31 cellular contexts compared by ENCODE assay signal in the genomic region with DNA sequence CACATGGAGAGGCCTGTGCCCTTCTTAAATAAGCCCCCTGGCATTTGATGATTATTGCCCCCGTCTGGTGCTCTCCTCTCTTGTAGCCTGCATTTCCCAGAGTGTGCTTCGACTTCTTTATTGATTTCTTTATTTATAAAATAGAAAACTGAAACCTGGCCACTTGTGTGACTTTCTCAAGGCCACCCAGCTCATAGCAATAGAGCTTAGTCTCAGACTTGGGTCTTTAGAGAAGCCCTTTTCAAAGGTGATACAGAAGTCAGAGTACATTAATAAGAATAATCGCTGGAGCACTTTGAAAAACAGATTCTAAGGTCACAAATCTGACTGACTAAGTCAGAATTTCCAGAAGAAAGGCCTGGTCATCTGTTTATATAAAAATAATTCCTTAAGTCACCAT.
"Had no signal": no experiment of that assay in that cellular context is flagged by ENCODE, and none has a peak within 500 bp of the region (broad histone marks: within the 10 kb centered on the region; RNA-seq: fewer than 3 reads in every experiment).

No MANE protein-coding gene starts in this region.

- H3K4me1 Mint-ChIP-seq: activated T-helper 17 cell treated with anti-CD3 and anti-CD28 coated beads, Interleukin-2, amount 50 U/mL, for 72 hours had no signal

- H3K36me3 ChIP-seq: adrenal gland, brain microvascular endothelial cell, WERI-Rb-1 had no signal

- H3K27ac ChIP-seq: brain microvascular endothelial cell, epithelial cell of prostate, WERI-Rb-1 had no signal

- H3K4me3 ChIP-seq: adrenal gland, coronary artery, dorsolateral prefrontal cortex had no signal

- DNase-seq: activated B cell treated with CpG ODN at 0.5 μM for 24 hours; activated CD4-positive, alpha-beta T cell treated with anti-CD3 and anti-CD28 coated beads for 48 hours; activated CD4-positive, alpha-beta T cell treated with anti-CD3 and anti-CD28 coated beads, Interleukin-2, amount 50 U/mL, for 1 hour; activated CD4-positive, alpha-beta T cell treated with anti-CD3 and anti-CD28 coated beads, Interleukin-2, amount 50 U/mL, for 48 hours; activated CD8-positive, alpha-beta memory T cell treated with anti-CD3 and anti-CD28 coated beads for 24 hours; activated CD8-positive, alpha-beta T cell treated with anti-CD3 and anti-CD28 coated beads for 36 hours; activated effector memory CD4-positive, alpha-beta T cell treated with anti-CD3 and anti-CD28 coated beads, Interleukin-2, amount 50 U/mL, for 16 hours; activated naive CD4-positive, alpha-beta T cell treated with anti-CD3 and anti-CD28 coated beads for 36 hours; activated naive CD8-positive, alpha-beta T cell treated with anti-CD3 and anti-CD28 coated beads for 36 hours; activated naive CD8-positive, alpha-beta T cell treated with anti-CD3 and anti-CD28 coated beads, Interleukin-2, amount 50 U/mL, for 24 hours; activated T-cell treated with anti-CD3 and anti-CD28 coated beads, Interleukin-2, amount 50 U/mL, for 4 hours; adrenal gland; amygdala; aorta; brain microvascular endothelial cell; dorsolateral prefrontal cortex; effector memory CD4-positive, alpha-beta T cell; endodermal cell; foreskin fibroblast; T-helper 1 cell; T-helper 17 cell; T1000; WERI-Rb-1 had no signal

- H3K27me3 ChIP-seq: adrenal gland, brain microvascular endothelial cell, dorsolateral prefrontal cortex had no signal

- ATAC-seq: activated CD4-positive, CD25-positive, alpha-beta regulatory T cell treated with anti-CD3 and anti-CD28 coated beads, Interleukin-2, amount 50 U/mL, for 24 hours; activated CD8-positive, alpha-beta T cell treated with anti-CD3 and anti-CD28 coated beads for 36 hours; activated naive CD8-positive, alpha-beta T cell treated with anti-CD3 and anti-CD28 coated beads, Interleukin-2, amount 50 U/mL, for 24 hours; activated T-cell treated with anti-CD3 and anti-CD28 coated beads, Interleukin-2, amount 50 U/mL, for 4 hours; activated T-helper 17 cell treated with anti-CD3 and anti-CD28 coated beads, Interleukin-2, amount 50 U/mL, for 72 hours; T-helper 17 cell had no signal

- H3K9me3 ChIP-seq: adrenal gland had no signal

- H3K9me3 Mint-ChIP-seq: activated naive CD4-positive, alpha-beta T cell treated with anti-CD3 and anti-CD28 coated beads, Interleukin-2, amount 50 U/mL, for 24 hours; central memory CD8-positive, alpha-beta T cell had no signal

- H3K4me3 Mint-ChIP-seq: activated B cell treated with CpG ODN at 0.5 μM for 24 hours; activated CD8-positive, alpha-beta T cell treated with anti-CD3 and anti-CD28 coated beads for 36 hours; activated naive CD4-positive, alpha-beta T cell treated with anti-CD3 and anti-CD28 coated beads for 36 hours; activated naive CD4-positive, alpha-beta T cell treated with anti-CD3 and anti-CD28 coated beads, Interleukin-2, amount 50 U/mL, for 24 hours; activated naive CD8-positive, alpha-beta T cell treated with anti-CD3 and anti-CD28 coated beads for 36 hours; activated naive CD8-positive, alpha-beta T cell treated with anti-CD3 and anti-CD28 coated beads, Interleukin-2, amount 50 U/mL, for 24 hours; activated T-cell treated with anti-CD3 and anti-CD28 coated beads, Interleukin-2, amount 50 U/mL, for 4 hours; activated T-helper 17 cell treated with anti-CD3 and anti-CD28 coated beads, Interleukin-2, amount 50 U/mL, for 72 hours; central memory CD8-positive, alpha-beta T cell; dendritic cell treated with granulocyte-macrophage colony-stimulating factor and Interleukin-4, amounts not matched to agents 40 ng/mL and 50 ng/mL, for 4 days; endodermal cell; T-helper 17 cell; T-helper 2 cell treated with Interferon-gamma antibody and Interleukin-4, amounts not matched to agents 5 μg/mL and 100 μg/mL, for 36 hours had no signal

- H3K27ac Mint-ChIP-seq: activated B cell treated with CpG ODN at 0.5 μM for 24 hours; activated CD8-positive, alpha-beta T cell treated with anti-CD3 and anti-CD28 coated beads for 36 hours; activated naive CD4-positive, alpha-beta T cell treated with anti-CD3 and anti-CD28 coated beads for 36 hours; activated naive CD4-positive, alpha-beta T cell treated with anti-CD3 and anti-CD28 coated beads, Interleukin-2, amount 50 U/mL, for 24 hours; activated naive CD8-positive, alpha-beta T cell treated with anti-CD3 and anti-CD28 coated beads for 36 hours; activated naive CD8-positive, alpha-beta T cell treated with anti-CD3 and anti-CD28 coated beads, Interleukin-2, amount 50 U/mL, for 24 hours; activated T-helper 17 cell treated with anti-CD3 and anti-CD28 coated beads, Interleukin-2, amount 50 U/mL, for 72 hours; dendritic cell treated with granulocyte-macrophage colony-stimulating factor and Interleukin-4, amounts not matched to agents 40 ng/mL and 50 ng/mL, for 4 days; endodermal cell; T-helper 17 cell; T-helper 2 cell treated with Interferon-gamma antibody and Interleukin-4, amounts not matched to agents 5 μg/mL and 100 μg/mL, for 36 hours had no signal

- H3K36me3 Mint-ChIP-seq: activated naive CD4-positive, alpha-beta T cell treated with anti-CD3 and anti-CD28 coated beads, Interleukin-2, amount 50 U/mL, for 24 hours; activated naive CD8-positive, alpha-beta T cell treated with anti-CD3 and anti-CD28 coated beads for 36 hours had no signal
